In the genomic region with DNA sequence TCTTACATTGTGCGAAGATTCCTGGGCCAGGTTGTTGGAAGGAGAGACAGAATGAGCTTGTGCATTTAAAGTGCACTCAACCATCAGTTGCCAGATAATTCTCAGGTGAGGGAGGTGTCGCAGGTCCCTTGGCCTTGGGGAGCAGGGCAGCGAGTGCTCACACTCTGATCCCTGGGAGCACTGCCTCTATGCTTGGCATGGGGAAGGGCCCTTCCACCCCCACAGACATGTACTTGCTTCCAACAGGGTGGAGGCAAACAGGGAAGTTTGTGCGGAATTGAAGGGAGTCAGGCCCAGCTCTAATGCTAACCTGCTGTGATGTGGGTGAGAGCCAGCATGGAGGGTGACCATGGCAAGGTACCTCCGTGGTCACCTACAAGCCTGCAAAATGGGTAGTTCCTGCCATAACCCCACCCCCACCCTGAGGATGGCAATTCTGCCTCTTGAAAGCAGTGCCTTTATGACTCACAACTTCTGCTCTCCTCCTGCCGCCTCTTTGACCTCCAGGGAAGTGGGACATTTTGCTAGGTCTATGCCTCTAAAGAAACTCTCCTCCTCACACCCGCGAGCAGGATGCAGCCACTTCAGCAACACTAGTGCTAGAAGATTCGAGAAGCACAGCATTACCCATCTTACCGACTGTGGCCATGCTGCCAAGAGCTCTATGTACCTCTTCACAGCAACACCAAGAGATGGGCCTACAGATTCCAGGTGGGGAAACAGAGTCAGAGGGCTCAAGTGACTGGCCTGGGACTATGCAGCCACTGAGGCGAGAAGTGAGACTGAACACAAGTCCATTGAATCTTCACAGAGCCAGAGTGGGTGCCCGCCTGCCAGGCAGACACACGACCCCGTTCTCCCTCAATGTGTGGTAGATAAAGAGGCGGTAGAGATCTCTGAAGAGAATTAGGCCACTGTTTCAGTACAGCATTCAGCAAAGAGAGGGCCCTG, we compare ENCODE assay signal across 2 cellular contexts.
A peak's percentile ranks its signal among the peaks of the same experiment; 100 is the strongest.
TF ChIP-seq lines count a peak whose summit lies in the region.

No MANE protein-coding gene starts in this region.

TF ChIP-seq in SK-N-SH, 30 proteins besides CTCF, POLR2A, EP300 and RAD21 (continued from another document):
- TF ChIP-seq, protein P1, sequence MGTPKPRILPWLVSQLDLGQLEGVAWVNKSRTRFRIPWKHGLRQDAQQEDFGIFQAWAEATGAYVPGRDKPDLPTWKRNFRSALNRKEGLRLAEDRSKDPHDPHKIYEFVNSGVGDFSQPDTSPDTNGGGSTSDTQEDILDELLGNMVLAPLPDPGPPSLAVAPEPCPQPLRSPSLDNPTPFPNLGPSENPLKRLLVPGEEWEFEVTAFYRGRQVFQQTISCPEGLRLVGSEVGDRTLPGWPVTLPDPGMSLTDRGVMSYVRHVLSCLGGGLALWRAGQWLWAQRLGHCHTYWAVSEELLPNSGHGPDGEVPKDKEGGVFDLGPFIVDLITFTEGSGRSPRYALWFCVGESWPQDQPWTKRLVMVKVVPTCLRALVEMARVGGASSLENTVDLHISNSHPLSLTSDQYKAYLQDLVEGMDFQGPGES (IDR thresholded peaks at IDR 0.05; ENCODE audit: low read depth, low read length), result no peak
- no peak; the same call in 1 of the 2 replicates for TF ChIP-seq TCF12 (IDR thresholded peaks at IDR 0.05)
- TF ChIP-seq, protein P2, sequence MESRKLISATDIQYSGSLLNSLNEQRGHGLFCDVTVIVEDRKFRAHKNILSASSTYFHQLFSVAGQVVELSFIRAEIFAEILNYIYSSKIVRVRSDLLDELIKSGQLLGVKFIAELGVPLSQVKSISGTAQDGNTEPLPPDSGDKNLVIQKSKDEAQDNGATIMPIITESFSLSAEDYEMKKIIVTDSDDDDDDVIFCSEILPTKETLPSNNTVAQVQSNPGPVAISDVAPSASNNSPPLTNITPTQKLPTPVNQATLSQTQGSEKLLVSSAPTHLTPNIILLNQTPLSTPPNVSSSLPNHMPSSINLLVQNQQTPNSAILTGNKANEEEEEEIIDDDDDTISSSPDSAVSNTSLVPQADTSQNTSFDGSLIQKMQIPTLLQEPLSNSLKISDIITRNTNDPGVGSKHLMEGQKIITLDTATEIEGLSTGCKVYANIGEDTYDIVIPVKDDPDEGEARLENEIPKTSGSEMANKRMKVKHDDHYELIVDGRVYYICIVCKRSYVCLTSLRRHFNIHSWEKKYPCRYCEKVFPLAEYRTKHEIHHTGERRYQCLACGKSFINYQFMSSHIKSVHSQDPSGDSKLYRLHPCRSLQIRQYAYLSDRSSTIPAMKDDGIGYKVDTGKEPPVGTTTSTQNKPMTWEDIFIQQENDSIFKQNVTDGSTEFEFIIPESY (IDR thresholded peaks at IDR 0.05; ENCODE audit: borderline replicate concordance, low read depth), result no peak
- peak; percentile 21; the same call in 1 of the 2 replicates for TF ChIP-seq JUND (IDR thresholded peaks at IDR 0.05)
- no peak for TF ChIP-seq ELF1 (IDR thresholded peaks at IDR 0.05)
- no peak for TF ChIP-seq SMC3 (IDR thresholded peaks at IDR 0.05; ENCODE audit: low read depth, low read length)
- no peak for TF ChIP-seq NRF1 (IDR thresholded peaks at IDR 0.05; ENCODE audit: low read depth, low read length)
- no peak for TF ChIP-seq FOXJ3 (CRISPR knock-in tag; IDR thresholded peaks at IDR 0.05)
- TF ChIP-seq TEAD4 (IDR thresholded peaks at IDR 0.05; ENCODE audit: borderline replicate concordance, insufficient read depth), result no peak

TF ChIP-seq in SK-N-SH treated with all-trans-retinoic acid at 6 μM for 48 hours, 23 proteins besides CTCF, POLR2A, EP300 and RAD21 (continued from another document):
- TF ChIP-seq, protein P3, sequence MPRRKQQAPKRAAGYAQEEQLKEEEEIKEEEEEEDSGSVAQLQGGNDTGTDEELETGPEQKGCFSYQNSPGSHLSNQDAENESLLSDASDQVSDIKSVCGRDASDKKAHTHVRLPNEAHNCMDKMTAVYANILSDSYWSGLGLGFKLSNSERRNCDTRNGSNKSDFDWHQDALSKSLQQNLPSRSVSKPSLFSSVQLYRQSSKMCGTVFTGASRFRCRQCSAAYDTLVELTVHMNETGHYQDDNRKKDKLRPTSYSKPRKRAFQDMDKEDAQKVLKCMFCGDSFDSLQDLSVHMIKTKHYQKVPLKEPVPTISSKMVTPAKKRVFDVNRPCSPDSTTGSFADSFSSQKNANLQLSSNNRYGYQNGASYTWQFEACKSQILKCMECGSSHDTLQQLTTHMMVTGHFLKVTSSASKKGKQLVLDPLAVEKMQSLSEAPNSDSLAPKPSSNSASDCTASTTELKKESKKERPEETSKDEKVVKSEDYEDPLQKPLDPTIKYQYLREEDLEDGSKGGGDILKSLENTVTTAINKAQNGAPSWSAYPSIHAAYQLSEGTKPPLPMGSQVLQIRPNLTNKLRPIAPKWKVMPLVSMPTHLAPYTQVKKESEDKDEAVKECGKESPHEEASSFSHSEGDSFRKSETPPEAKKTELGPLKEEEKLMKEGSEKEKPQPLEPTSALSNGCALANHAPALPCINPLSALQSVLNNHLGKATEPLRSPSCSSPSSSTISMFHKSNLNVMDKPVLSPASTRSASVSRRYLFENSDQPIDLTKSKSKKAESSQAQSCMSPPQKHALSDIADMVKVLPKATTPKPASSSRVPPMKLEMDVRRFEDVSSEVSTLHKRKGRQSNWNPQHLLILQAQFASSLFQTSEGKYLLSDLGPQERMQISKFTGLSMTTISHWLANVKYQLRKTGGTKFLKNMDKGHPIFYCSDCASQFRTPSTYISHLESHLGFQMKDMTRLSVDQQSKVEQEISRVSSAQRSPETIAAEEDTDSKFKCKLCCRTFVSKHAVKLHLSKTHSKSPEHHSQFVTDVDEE (CRISPR knock-in tag; IDR thresholded peaks at IDR 0.05), result no peak
- TF ChIP-seq ZNF70 (CRISPR knock-in tag; IDR thresholded peaks at IDR 0.05), result no peak
- no peak for TF ChIP-seq ZFP3 (CRISPR knock-in tag; IDR thresholded peaks at IDR 0.05)
